ENCODE assay signal across 8 cellular contexts in genomic region chr4:174318829-174319764, GRCh38. TPM values are rescaled to one million over a fixed set of nuclear protein-coding genes. Genes with fewer than 3 reads are reported as not detected.
DNase-seq lines count a peak whose midpoint lies in the region; ATAC-seq and TF ChIP-seq lines count a peak whose summit lies in the region.
"Had no signal": no experiment of that assay in that cellular context is flagged by ENCODE, and none has a peak within 500 bp of the region (broad histone marks: within the 10 kb centered on the region; RNA-seq: fewer than 3 reads in every experiment).

No MANE protein-coding gene starts in this region.

- 64 to 68% methylated on average over 8 of the region's 8 CpGs for WGBS in gastroesophageal sphincter (ENCODE audit: low coverage in 1 of 2), 2 donors
- 70 to 83% (median 75%) methylated on average over 8 of the region's 8 CpGs for WGBS in stomach, 5 donors

- no peak for TF ChIP-seq POLR2A in HCT116 (IDR thresholded peaks at IDR 0.05; ENCODE audit: borderline replicate concordance, extremely low read depth, insufficient read depth, insufficient read length)
- TF ChIP-seq POLR2A in gastroesophageal sphincter (IDR thresholded peaks at IDR 0.05), result no peak
- no peak for TF ChIP-seq POLR2A in stomach (IDR thresholded peaks at IDR 0.05)

- H3K9me2 ChIP-seq in HCT116 (ENCODE audit: insufficient read depth), result no peaks in the 10 kb centered on the region

- POLR2A ChIA-PET in HCT116 (lab: Charles Lee), result no interaction called here
- POLR2A ChIA-PET in RWPE1 (lab: Yijun Ruan, JAX; ENCODE audit: low non-redundant PET), result no interaction called here

- H3K4me1 ChIP-seq in HCT116 (ENCODE audit: control insufficient read depth in 1 of 2, insufficient read depth in 2 of 2, low read length in 2 of 2) (no peaks in the 10 kb centered on the region), gastroesophageal sphincter (no peaks in the 10 kb centered on the region), stomach (no peaks in the 10 kb centered on the region)

- peak; percentile 10 for DNase-seq in ELF-1 (ENCODE audit: low read depth, low spot score)
- peak; percentile 22 for DNase-seq in HCT116 (ENCODE audit: low read depth, low spot score)
- DNase-seq in RWPE1 (ENCODE audit: low spot score), result no peak
- DNase-seq in stomach, result no peak
- no peak for DNase-seq in substantia nigra (lab: John Stamatoyannopoulos, UW)
- no peak for DNase-seq in SIG-M5 treated with dmso at 0.1 percent for 504 hours (lab: John Stamatoyannopoulos, UW; ENCODE audit: unreplicated experiment)
- DNase-seq: activated B cell treated with CpG ODN at 0.5 μM for 24 hours had no signal

- intact Hi-C loops in HCT116 (cut with micrococcal nuclease) (loop anchor here (1.0 to 10.0 kb wide), 4 partner anchors 97 to 994 kb away; no protein-coding TSS in a partner anchor), stomach (cut with DNase I; ENCODE audit: low total_unique reads) (no loop called here)

- CTCF ChIA-PET in HCT116 (lab: Charles Lee), result interaction anchor here (1.3 kb wide), 2 partner anchors 97 to 899 kb away, joined by 3 to 5 read pairs; no protein-coding TSS in a partner anchor
- CTCF ChIA-PET in RWPE1 (lab: Yijun Ruan, JAX), result interaction anchor here (0.7 to 1.2 kb wide), 9 partner anchors 8 to 164 kb away, joined by 3 to 4 read pairs (median 4); no protein-coding TSS in a partner anchor

- no peak overlapping the region for H3K9ac ChIP-seq in HCT116 (ENCODE audit: low read length)

- ATAC-seq in HCT116 (no peak), gastroesophageal sphincter (no peak)

- no peak overlapping the region for H3K27ac ChIP-seq in HCT116 (ENCODE audit: low read depth, low read length)
- no peak overlapping the region for H3K27ac ChIP-seq in RWPE1
- H3K27ac ChIP-seq in gastroesophageal sphincter, result no peak overlapping the region
- no peak overlapping the region for H3K27ac ChIP-seq in stomach
- H3K27ac ChIP-seq in substantia nigra (ENCODE audit: low read depth, low read length, poor library complexity, severe bottlenecking), result no peak overlapping the region

- H2AFZ ChIP-seq in HCT116 (ENCODE audit: low read depth, low read length, poor library complexity, severe bottlenecking), result no peak overlapping the region

- H3K4me3 ChIP-seq in HCT116 (replicated peaks in 1 of 2; ENCODE audit: low read depth in 1 of 2, low read length in 2 of 2) (no peak overlapping the region), gastroesophageal sphincter (no peak overlapping the region), stomach (no peak overlapping the region)

- H3K36me3 ChIP-seq in HCT116 (ENCODE audit: control insufficient read depth in 1 of 2, insufficient read depth in 2 of 2, low read length in 2 of 2) (peaks cover 0 to 5% of the 10 kb centered on the region in 2 experiments; a peak in 2 of 4 replicates), gastroesophageal sphincter (peaks cover 0 to 24% of the 10 kb centered on the region in 2 donors), stomach (peaks cover 0 to 28% (median 14%) of the 10 kb centered on the region in 4 donors)

- TF ChIP-seq EP300 in gastroesophageal sphincter (IDR thresholded peaks at IDR 0.05), result no peak
- TF ChIP-seq EP300 in stomach (IDR thresholded peaks at IDR 0.05), result no peak

- H3K9me3 ChIP-seq in HCT116 (ENCODE audit: control insufficient read depth in 1 of 2, insufficient read depth in 1 of 2, low read depth in 1 of 2, low read length in 2 of 2) (no peaks in the 10 kb centered on the region), gastroesophageal sphincter (no peaks in the 10 kb centered on the region), stomach (no peaks in the 10 kb centered on the region)

- RAD21 ChIA-PET in HCT116 (lab: Charles Lee; ENCODE audit: low non-redundant PET in 1 of 2, low total read pairs in 2 of 2, uncharacterized antibody in 2 of 2, unreplicated experiment in 2 of 2), result no interaction called here

- H3K79me2 ChIP-seq in HCT116 (ENCODE audit: insufficient read depth, low read length), result no peaks in the 10 kb centered on the region

- peak; percentile 68 for TF ChIP-seq RAD21 in HCT116 (IDR thresholded peaks at IDR 0.05; ENCODE audit: low read depth)

- H4K20me1 ChIP-seq in HCT116 (ENCODE audit: insufficient read depth), result no peaks in the 10 kb centered on the region; the same call in 1 of the 2 replicates

- BruUV-seq in HCT116 (replicated peaks; lab: Mats Ljungman, UMichigan), result no TSS peak

- H3K4me2 ChIP-seq in HCT116 (ENCODE audit: low read length), result no peak overlapping the region

- TF ChIP-seq CTCF in HCT116 (IDR thresholded peaks at IDR 0.05 in 2 of 3, conservative IDR thresholded peaks at IDR 0.05 in 1 of 3; ENCODE audit: borderline replicate concordance in 1 of 3, insufficient read depth in 1 of 3, low read depth in 2 of 3, low read length in 2 of 3), result peak; percentile 51 to 77 (median 51); a peak in 4 of 6 replicates
- peak; percentile 86 for TF ChIP-seq CTCF in RWPE1 (conservative IDR thresholded peaks at IDR 0.05; ENCODE audit: low read depth)
- TF ChIP-seq CTCF in gastroesophageal sphincter (IDR thresholded peaks at IDR 0.05), result peak; percentile 34 to 74 (median 60)
- TF ChIP-seq CTCF in stomach (IDR thresholded peaks at IDR 0.05), result peak in 4 of 7 experiments; percentile 37 to 68 (median 46)

- H3K27me3 ChIP-seq in HCT116 (ENCODE audit: insufficient read depth, low read length) (no peaks in the 10 kb centered on the region), gastroesophageal sphincter (no peaks in the 10 kb centered on the region), stomach (no peaks in the 10 kb centered on the region)

TF ChIP-seq in HCT116, 20 proteins besides CTCF, POLR2A, EP300 and RAD21:
- no peak for TF ChIP-seq EZH2phosphoT487 (IDR thresholded peaks at IDR 0.05; ENCODE audit: borderline replicate concordance)

RNA-seq across cellular contexts. Expression of gene CEP44, which starts 35.4 kb away (rescaled TPM):
- 11.5 TPM for total RNA-seq in HCT116 (2021; ENCODE audit: unreplicated experiment)
- polyA plus RNA-seq in HCT116 (2012), result 2.4 and 3.5 TPM in 2 replicates
- total RNA-seq in gastroesophageal sphincter, result 10 to 100 TPM in 3 of 4 donors, 1 to 10 TPM in 1; 9.5 to 19.0 (median 13.5) TPM
- 10 to 100 TPM in 4 of 5 donors, 1 to 10 TPM in 1; 8.2 to 42.0 (median 19.6) TPM for total RNA-seq in stomach
- 1 to 10 TPM; 3.4 to 7.2 (median 6.5) TPM for polyA plus RNA-seq in stomach

RNA-seq across cellular contexts. Expression of gene FBXO8, which starts 35.6 kb away (rescaled TPM):
- total RNA-seq in HCT116 (2021; ENCODE audit: unreplicated experiment) (13.0 TPM), gastroesophageal sphincter (10 to 100 TPM; 39.0 to 64.7 (median 58.8) TPM), stomach (100 to 1,000 TPM in 1 of 5 donors, 10 to 100 TPM in 4; 13.3 to 104 (median 26.3) TPM)
- polyA plus RNA-seq in HCT116 (2012), result 9.6 and 9.8 TPM in 2 replicates
- polyA plus RNA-seq in stomach, result 10 to 100 TPM; 15.3 to 27.3 (median 20.4) TPM

Comparison
In these comparisons a context has a peak if more than half of its experiments do, and no peak if none do; other contexts are left out.
1. DNase-seq: peak in ELF-1 (single experiment) and HCT116 (single experiment); none in RWPE1 (single experiment), stomach (single experiment), substantia nigra (0 of 49) and SIG-M5 treated with dmso at 0.1 percent for 504 hours (single experiment).
2. Peak in every context shown above with its lines, with median percentiles within 50 percentile points of each other: CTCF ChIP-seq.